ENCODE assay signal across 13 cellular contexts in genomic region chr7:22842383-22842903, GRCh38. TPM values are rescaled to one million over a fixed set of nuclear protein-coding genes. Genes with fewer than 3 reads are reported as not detected.
DNase-seq lines count a peak whose midpoint lies in the region; ATAC-seq and TF ChIP-seq lines count a peak whose summit lies in the region.
"Had no signal": no experiment of that assay in that cellular context is flagged by ENCODE, and none has a peak within 500 bp of the region (broad histone marks: within the 10 kb centered on the region; RNA-seq: fewer than 3 reads in every experiment).

No MANE protein-coding gene starts in this region.

- peak in 2 of 56 donors; percentile 13 for TF ChIP-seq CTCF in dorsolateral prefrontal cortex (IDR thresholded peaks at IDR 0.05 in 54 of 56, conservative IDR thresholded peaks at IDR 0.05 in 2 of 56; ENCODE audit: low read depth in 1 of 56, partially characterized antibody in 56 of 56)
- no peak for TF ChIP-seq CTCF in Calu3 (IDR thresholded peaks at IDR 0.05; ENCODE audit: unreplicated experiment)

- CTCF ChIA-PET in Calu3 (lab: Charles Lee) = no interaction called here

- peak; percentile 94 for DNase-seq in DMS 273 (lab: John Stamatoyannopoulos, UW; ENCODE audit: unreplicated experiment)
- no peak for DNase-seq in DMS 273 treated with DMSO at 0.1 percent for 48 hours (lab: John Stamatoyannopoulos, UW)
- no peak for DNase-seq in dorsolateral prefrontal cortex
- DNase-seq in Calu3 = no peak
- DNase-seq in NCI-H1105 treated with DMSO at 0.1 percent for 48 hours (lab: John Stamatoyannopoulos, UW) = no peak
- DNase-seq: activated CD8-positive, alpha-beta memory T cell treated with anti-CD3 and anti-CD28 coated beads for 24 hours; effector memory CD8-positive, alpha-beta T cell; NCI-H1092 treated with DMSO at 0.1 percent for 48 hours; stimulated activated naive B cell treated with anti-CD40 and anti-IgM and Interleukin-4, amounts not matched to agents 10 μg/mL and 1 μg/mL and 100 μg/mL, for 72 hours had no signal

- no peak for ATAC-seq in GM21576 (IDR thresholded peaks at IDR 0.05; ENCODE audit: unreplicated experiment)
- ATAC-seq: effector memory CD8-positive, alpha-beta T cell; stimulated activated naive B cell treated with anti-CD40 and anti-IgM and Interleukin-4, amounts not matched to agents 10 μg/mL and 1 μg/mL and 100 μg/mL, for 72 hours had no signal

- no peaks in the 10 kb centered on the region for H3K9me3 ChIP-seq in muscle layer of duodenum (ENCODE audit: control insufficient read depth in 1 of 2, low read length in 2 of 2)

- peaks cover 0 to 5% (median 0%) of the 10 kb centered on the region in 45 donors for H3K27me3 ChIP-seq in dorsolateral prefrontal cortex
- no peaks in the 10 kb centered on the region for H3K27me3 ChIP-seq in muscle layer of duodenum (ENCODE audit: low read depth, low read length)

- no peaks in the 10 kb centered on the region for H3K9me3 Mint-ChIP-seq in Calu3 (ENCODE audit: low read depth, unreplicated experiment)
- H3K9me3 Mint-ChIP-seq: effector memory CD8-positive, alpha-beta T cell; stimulated activated naive B cell treated with anti-CD40 and anti-IgM and Interleukin-4, amounts not matched to agents 10 μg/mL and 1 μg/mL and 100 μg/mL, for 72 hours had no signal

- H3K4me3 Mint-ChIP-seq in Calu3 (ENCODE audit: low read depth, unreplicated experiment) = no peak overlapping the region
- H3K4me3 Mint-ChIP-seq: effector memory CD8-positive, alpha-beta T cell; stimulated activated naive B cell treated with anti-CD40 and anti-IgM and Interleukin-4, amounts not matched to agents 10 μg/mL and 1 μg/mL and 100 μg/mL, for 72 hours had no signal

- no peaks in the 10 kb centered on the region for H3K36me3 ChIP-seq in muscle layer of duodenum (ENCODE audit: control insufficient read depth in 1 of 2, insufficient read depth in 2 of 2, low read length in 2 of 2)

- H3K36me3 Mint-ChIP-seq in Calu3 (ENCODE audit: insufficient read depth, unreplicated experiment) = no peaks in the 10 kb centered on the region
- H3K36me3 Mint-ChIP-seq: stimulated activated naive B cell treated with anti-CD40 and anti-IgM and Interleukin-4, amounts not matched to agents 10 μg/mL and 1 μg/mL and 100 μg/mL, for 72 hours had no signal

- peaks cover 46% of the 10 kb centered on the region for H3K27me3 Mint-ChIP-seq in Calu3 (ENCODE audit: unreplicated experiment)

- no TSS peak for BruUV-seq in Calu3 (replicated peaks; lab: Mats Ljungman, UMichigan)

- H3K4me1 ChIP-seq in muscle layer of duodenum (ENCODE audit: control insufficient read depth in 1 of 2, insufficient read depth in 2 of 2, low read length in 2 of 2) = peaks cover 0 to 3% of the 10 kb centered on the region in 2 donors

- H3K4me1 Mint-ChIP-seq in Calu3 (ENCODE audit: low read depth, unreplicated experiment) = no peaks in the 10 kb centered on the region

- H3K27ac ChIP-seq in dorsolateral prefrontal cortex = peak overlapping the region; percentile 49 to 94 (median 85)
- H3K27ac ChIP-seq in muscle layer of duodenum (ENCODE audit: low read length) = peak overlapping the region; percentile 72
- peak overlapping the region; percentile 96 for H3K27ac ChIP-seq in temporal lobe (ENCODE audit: low read depth, low read length)
- H3K27ac ChIP-seq: 22Rv1 had no signal

- peak overlapping the region in 5 of 59 donors; percentile 3 to 30 (median 4) for H3K4me3 ChIP-seq in dorsolateral prefrontal cortex
- no peak overlapping the region for H3K4me3 ChIP-seq in muscle layer of duodenum (ENCODE audit: low read depth in 1 of 2, low read length in 2 of 2)

- no peak overlapping the region for H3K27ac Mint-ChIP-seq in Calu3 (ENCODE audit: unreplicated experiment)
- H3K27ac Mint-ChIP-seq: effector memory CD8-positive, alpha-beta T cell; stimulated activated naive B cell treated with anti-CD40 and anti-IgM and Interleukin-4, amounts not matched to agents 10 μg/mL and 1 μg/mL and 100 μg/mL, for 72 hours had no signal

- intact Hi-C loops in dorsolateral prefrontal cortex (cut with DNase I) (no loop called here), Calu3 (cut with micrococcal nuclease; ENCODE audit: unreplicated experiment) (no loop called here)

RNA-seq across cellular contexts. Expression of gene TOMM7, which starts 19.8 kb away (rescaled TPM):
- total RNA-seq in dorsolateral prefrontal cortex = 100 to 1,000 TPM; 155 to 488 (median 296) TPM
- 123 TPM for total RNA-seq in temporal lobe
- 272 and 290 TPM in 2 replicates for total RNA-seq in Calu3 (2022)
